ENCODE assay signal across 19 cellular contexts in the genomic region with DNA sequence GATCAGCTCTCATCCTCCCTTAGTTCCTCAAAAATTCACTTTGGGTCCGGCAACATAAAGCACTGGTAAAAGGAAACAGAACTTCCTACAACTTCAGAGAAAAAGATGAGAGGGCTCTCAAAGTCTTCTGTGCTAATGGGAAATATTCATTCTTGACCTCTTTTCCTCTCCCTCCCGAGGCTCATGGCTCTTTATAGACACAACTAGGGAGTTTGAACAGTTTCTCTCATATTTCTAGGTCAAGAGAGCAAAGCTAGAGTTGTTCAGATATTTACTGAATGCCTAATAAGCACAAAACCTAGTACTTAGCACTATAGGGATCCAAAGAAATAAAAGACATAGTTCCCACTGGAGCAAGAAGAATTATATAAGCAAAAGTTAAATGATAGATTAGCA.
DNase-seq lines count a peak whose midpoint lies in the region; ATAC-seq, FAIRE-seq and TF ChIP-seq lines count a peak whose summit lies in the region.
"Had no signal": no experiment of that assay in that cellular context is flagged by ENCODE, and none has a peak within 500 bp of the region (broad histone marks: within the 10 kb centered on the region; RNA-seq: fewer than 3 reads in every experiment).

No MANE protein-coding gene starts in this region.

- ATAC-seq in right cardiac atrium (no peak), GM19467 (IDR thresholded peaks at IDR 0.05; ENCODE audit: unreplicated experiment) (no peak)
- ATAC-seq: activated CD4-positive, CD25-positive, alpha-beta regulatory T cell treated with anti-CD3 and anti-CD28 coated beads, Interleukin-2, amount 50 U/mL, for 24 hours; activated CD8-positive, alpha-beta T cell treated with anti-CD3 and anti-CD28 coated beads, Interleukin-2, amount 10 ng/mL, durations not matched to agents 7 days and 5 days; stimulated activated naive CD8-positive, alpha-beta T cell treated with anti-CD3 and anti-CD28 coated beads, Interleukin-15, Interleukin-2, amounts not matched to agents 100 U/mL and 50 U/mL, for 24 hours had no signal

- H3K36me3 ChIP-seq in ACC112 (ENCODE audit: insufficient read depth, low read length) (no peaks in the 10 kb centered on the region), brain microvascular endothelial cell (replicated peaks) (no peaks in the 10 kb centered on the region), skeletal muscle satellite cell (ENCODE audit: insufficient read depth, low read length) (no peaks in the 10 kb centered on the region)
- H3K36me3 ChIP-seq in effector memory CD4-positive, alpha-beta T cell (ENCODE audit: control insufficient read depth, insufficient read depth, low read length) = no peaks in the 10 kb centered on the region
- H3K36me3 ChIP-seq: neutrophil had no signal

- peak overlapping the region; percentile 6 for H3K4me2 ChIP-seq in skeletal muscle satellite cell (ENCODE audit: low read length)

- no peak for TF ChIP-seq CTCF in brain microvascular endothelial cell (IDR thresholded peaks at IDR 0.05; ENCODE audit: low read depth, low read length, missing control alignments)

- intact Hi-C loops in right cardiac atrium (cut with DNase I) = no loop called here

- no peaks in the 10 kb centered on the region for H3K27me3 ChIP-seq in ACC112 (ENCODE audit: insufficient read depth, low read length)
- no peaks in the 10 kb centered on the region for H3K27me3 ChIP-seq in brain microvascular endothelial cell (replicated peaks)
- H3K27me3 ChIP-seq in right cardiac atrium (ENCODE audit: control insufficient read depth, insufficient read depth) = no peaks in the 10 kb centered on the region
- no peaks in the 10 kb centered on the region for H3K27me3 ChIP-seq in skeletal muscle satellite cell (ENCODE audit: control insufficient read depth, insufficient read depth, low read length)
- no peaks in the 10 kb centered on the region for H3K27me3 ChIP-seq in effector memory CD4-positive, alpha-beta T cell (replicated peaks; ENCODE audit: control insufficient read depth, insufficient read depth, low read length, poor library complexity, severe bottlenecking)
- H3K27me3 ChIP-seq: neutrophil had no signal

- peak overlapping the region; percentile 68 for H3K9ac ChIP-seq in skeletal muscle satellite cell (ENCODE audit: low read depth, low read length)

- 14% methylated on average over 2 of the region's 2 CpGs for WGBS in right cardiac atrium

- H3K27ac ChIP-seq in ACC112 (ENCODE audit: low read depth, low read length) (peak overlapping the region; percentile 80), brain microvascular endothelial cell (peak overlapping the region; percentile 77), right cardiac atrium (ENCODE audit: low read length) (peak overlapping the region; percentile 45)
- H3K27ac ChIP-seq in effector memory CD4-positive, alpha-beta T cell (ENCODE audit: insufficient read depth, low read length, poor library complexity, severe bottlenecking) = no peak overlapping the region
- H3K27ac ChIP-seq: neutrophil had no signal

- DNase-seq in brain microvascular endothelial cell (no peak), right cardiac atrium (no peak), urothelium cell line (ENCODE audit: low spot score) (no peak), NCI-H1436 (lab: John Stamatoyannopoulos, UW) (no peak)
- no peak for DNase-seq in effector memory CD4-positive, alpha-beta T cell
- DNase-seq: ACHN; activated CD8-positive, alpha-beta T cell treated with anti-CD3 and anti-CD28 coated beads, Interleukin-2, amount 10 ng/mL, durations not matched to agents 7 days and 5 days; activated naive CD4-positive, alpha-beta T cell treated with anti-CD3 and anti-CD28 coated beads, Interleukin-2, amount 50 U/mL, for 16 hours; activated T-cell treated with anti-CD3 and anti-CD28 coated beads, Interleukin-2, amount 50 U/mL, for 24 hours; cortex of kidney; GDM1; NCI-H2029 treated with DMSO at 0.1 percent for 48 hours; NCI-H446; stimulated activated naive CD8-positive, alpha-beta T cell treated with anti-CD3 and anti-CD28 coated beads, Interleukin-15, Interleukin-2, amounts not matched to agents 100 U/mL and 50 U/mL, for 24 hours had no signal

- in situ Hi-C loops in brain microvascular endothelial cell (cut with HindIII; ENCODE audit: low pct_ligation_motif_present, low sequenced_read_pairs) = no loop called here

- H3K79me2 ChIP-seq in ACC112 (ENCODE audit: control insufficient read depth, insufficient read depth, low read length, unreplicated experiment) = no peaks in the 10 kb centered on the region

- peak overlapping the region; percentile 2; the same call in 1 of the 2 replicates for H3K4me3 ChIP-seq in ACC112 (ENCODE audit: low read depth, low read length)
- H3K4me3 ChIP-seq in brain microvascular endothelial cell (ENCODE audit: low read depth, low read length) = no peak overlapping the region
- no peak overlapping the region for H3K4me3 ChIP-seq in right cardiac atrium (ENCODE audit: low read length)
- H3K4me3 ChIP-seq in skeletal muscle satellite cell (ENCODE audit: low read length) = no peak overlapping the region
- H3K4me3 ChIP-seq in effector memory CD4-positive, alpha-beta T cell (ENCODE audit: insufficient read depth, low read depth, low read length, poor library complexity, severe bottlenecking) = no peak overlapping the region

- H3K9me3 ChIP-seq in right cardiac atrium (ENCODE audit: control insufficient read depth, low read length) (no peaks in the 10 kb centered on the region), skeletal muscle satellite cell (replicated peaks; ENCODE audit: low read length) (no peaks in the 10 kb centered on the region)
- no peaks in the 10 kb centered on the region for H3K9me3 ChIP-seq in effector memory CD4-positive, alpha-beta T cell (ENCODE audit: control insufficient read depth, low read length)
- H3K9me3 ChIP-seq: neutrophil had no signal

- FAIRE-seq in urothelium cell line (lab: Jason Lieb, UNC) = no peak

- H2AFZ ChIP-seq in ACC112 (ENCODE audit: low read length, unreplicated experiment) = peak overlapping the region; percentile 82

- H3K4me1 ChIP-seq in ACC112 (ENCODE audit: control insufficient read depth, insufficient read depth, low read length, unreplicated experiment) = peaks cover 53% of the 10 kb centered on the region
- H3K4me1 ChIP-seq in right cardiac atrium (ENCODE audit: control insufficient read depth, insufficient read depth, low read length) = peaks cover 2% of the 10 kb centered on the region
- peaks cover 61% of the 10 kb centered on the region for H3K4me1 ChIP-seq in skeletal muscle satellite cell (ENCODE audit: control insufficient read depth, insufficient read depth, low read length)
- H3K4me1 ChIP-seq in effector memory CD4-positive, alpha-beta T cell (ENCODE audit: control insufficient read depth, insufficient read depth, low read length, poor library complexity, severe bottlenecking) = no peaks in the 10 kb centered on the region
